In the genomic region with DNA sequence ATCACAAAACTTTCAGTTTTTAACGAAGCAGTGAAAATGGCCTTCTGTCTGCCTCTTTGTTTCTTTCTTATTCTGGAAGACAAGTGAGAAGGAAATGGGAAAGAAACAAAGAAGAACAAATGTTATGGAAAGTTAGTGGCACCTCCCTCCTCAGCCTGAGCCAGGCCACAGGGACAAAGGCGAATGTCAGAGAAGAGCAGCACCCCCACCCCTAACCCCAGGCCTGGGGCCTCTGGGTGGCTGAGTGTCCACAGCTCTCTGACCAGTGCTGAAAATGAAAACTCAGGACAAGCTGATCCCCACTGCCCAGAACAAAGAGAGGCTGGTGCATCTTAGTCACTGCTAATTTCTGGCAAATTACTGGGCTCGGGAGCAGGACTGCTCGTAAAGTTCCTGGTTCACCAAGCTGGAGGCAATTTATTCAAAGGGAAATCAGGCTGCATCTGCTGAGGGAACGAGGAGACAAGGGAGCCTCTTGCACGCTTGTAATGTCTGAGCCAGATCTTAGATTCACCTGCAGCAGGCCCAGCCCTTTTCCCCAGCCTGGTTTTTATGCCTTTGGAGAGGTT, we compare ENCODE assay signal across 1 cellular context.
TF ChIP-seq lines count a peak whose summit lies in the region.

No MANE protein-coding gene starts in this region.

TF ChIP-seq in neural cell, 6 proteins besides CTCF, POLR2A, EP300 and RAD21:
- TF ChIP-seq REST (IDR thresholded peaks at IDR 0.05; ENCODE audit: borderline replicate concordance), result no peak
- no peak for TF ChIP-seq EZH2 (IDR thresholded peaks at IDR 0.05; ENCODE audit: borderline replicate concordance, insufficient read depth, low read length, poor library complexity, severe bottlenecking)
TF ChIP-seq in neural cell: peak in this region for 0.
